Comparison of ENCODE assay signal across 8 cellular contexts in the genomic region with DNA sequence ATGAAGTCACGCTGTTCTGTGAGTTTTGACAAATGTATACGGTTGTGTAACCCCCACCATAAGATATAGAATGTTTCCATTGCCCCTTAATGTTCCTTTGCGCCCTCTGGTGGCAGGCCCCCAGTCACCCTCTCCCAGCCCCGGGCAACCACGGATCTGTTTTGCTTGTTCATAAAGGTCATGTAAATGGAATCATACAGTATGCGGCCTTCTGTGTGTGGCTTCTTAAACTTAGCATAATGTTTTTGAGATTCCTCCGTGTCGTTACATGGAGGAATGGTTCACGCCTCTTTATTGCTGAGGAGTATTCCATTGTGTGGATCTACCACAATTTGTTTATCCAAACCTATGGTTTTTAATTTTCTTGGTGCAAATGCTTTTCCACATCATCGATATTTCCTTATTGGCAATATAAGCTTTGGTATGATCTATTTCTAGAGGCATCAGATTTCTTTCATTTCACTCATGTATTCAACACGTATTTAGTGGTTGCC. TPM values are rescaled to one million over a fixed set of nuclear protein-coding genes. Genes with fewer than 3 reads are reported as not detected.
DNase-seq lines count a peak whose midpoint lies in the region; ATAC-seq, FAIRE-seq and TF ChIP-seq lines count a peak whose summit lies in the region.

No MANE protein-coding gene starts in this region.

- H3K27ac ChIP-seq in SU-DHL-6 (ENCODE audit: low read depth, low read length) (no peak overlapping the region), heart left ventricle (no peak overlapping the region), small intestine (ENCODE audit: low read depth in 1 of 2, low read length in 1 of 2) (no peak overlapping the region)

- peak; percentile 62 for ATAC-seq in GM18907 (IDR thresholded peaks at IDR 0.05; ENCODE audit: unreplicated experiment)
- peak; percentile 61 to 85 (median 78) for ATAC-seq in heart left ventricle

- no peak overlapping the region for H3K4me3 Mint-ChIP-seq in activated naive CD4-positive, alpha-beta T cell treated with anti-CD3 and anti-CD28 coated beads, Interleukin-2, amount 50 U/mL, for 24 hours

- no peaks in the 10 kb centered on the region for H3K9me3 ChIP-seq in SU-DHL-6 (ENCODE audit: insufficient read depth, low read length)
- H3K9me3 ChIP-seq in heart left ventricle: no peaks in the 10 kb centered on the region
- no peaks in the 10 kb centered on the region for H3K9me3 ChIP-seq in small intestine (ENCODE audit: control insufficient read depth, low read depth)

- H3K4me1 ChIP-seq in heart left ventricle (peaks cover 0 to 4% (median 0%) of the 10 kb centered on the region in 12 donors), small intestine (ENCODE audit: control insufficient read depth in 2 of 2, insufficient read depth in 1 of 2, low read depth in 1 of 2, low read length in 1 of 2) (no peaks in the 10 kb centered on the region)

- intact Hi-C loops in heart left ventricle (cut with DNase I): loop anchor here in 8 of 10 donors (1.0 to 5.0 kb wide), 3 partner anchors 177 to 178 kb away; a partner anchor contains a TSS

- H3K36me3 Mint-ChIP-seq in activated naive CD4-positive, alpha-beta T cell treated with anti-CD3 and anti-CD28 coated beads, Interleukin-2, amount 50 U/mL, for 24 hours: no peaks in the 10 kb centered on the region

- no peaks in the 10 kb centered on the region for H3K9me3 Mint-ChIP-seq in activated naive CD4-positive, alpha-beta T cell treated with anti-CD3 and anti-CD28 coated beads, Interleukin-2, amount 50 U/mL, for 24 hours

- peak overlapping the region; percentile 49 for H3K27ac Mint-ChIP-seq in activated naive CD4-positive, alpha-beta T cell treated with anti-CD3 and anti-CD28 coated beads, Interleukin-2, amount 50 U/mL, for 24 hours

- H3K4me3 ChIP-seq in AG10803 (ENCODE audit: low read length) (no peak overlapping the region), SU-DHL-6 (ENCODE audit: insufficient read depth, low read length, poor library complexity, severe bottlenecking) (no peak overlapping the region), heart left ventricle (no peak overlapping the region), small intestine (ENCODE audit: low read depth in 1 of 2, low read length in 2 of 2) (no peak overlapping the region)

- WGBS in heart left ventricle, 4 donors: 46 to 54% (median 49%) methylated on average over 11 of the region's 11 CpGs
- 33 to 49% (median 46%) methylated on average over 11 of the region's 11 CpGs for WGBS in small intestine, 3 donors

- no peaks in the 10 kb centered on the region for H3F3A ChIP-seq in SU-DHL-6 (ENCODE audit: insufficient read depth)

- H3K4me2 ChIP-seq in SU-DHL-6 (ENCODE audit: low read depth, low read length, poor library complexity, severe bottlenecking): no peak overlapping the region

- no peak overlapping the region for H2AFZ ChIP-seq in SU-DHL-6 (ENCODE audit: low read depth, low read length, severe bottlenecking)

- TF ChIP-seq CTCF in AG10803 (conservative IDR thresholded peaks at IDR 0.05; ENCODE audit: low read length): peak; percentile 72
- TF ChIP-seq CTCF in SU-DHL-6 (IDR thresholded peaks at IDR 0.05; ENCODE audit: insufficient read depth, low read length, poor library complexity, severe bottlenecking): peak; percentile 97
- TF ChIP-seq CTCF in heart left ventricle (IDR thresholded peaks at IDR 0.05): peak; percentile 76 to 92 (median 86)

- no peaks in the 10 kb centered on the region for H3K9me2 ChIP-seq in SU-DHL-6 (replicated peaks; ENCODE audit: insufficient read depth, low read length)

- DNase-seq in AG10803 (ENCODE audit: low read depth) (peak; percentile 26), KBM-7 (peak; percentile 85), heart left ventricle (peak; percentile 52 to 87 (median 70)), small intestine (peak; percentile 56), inferior parietal cortex (ENCODE audit: extremely low spot score) (no peak)

- H4K20me1 ChIP-seq in SU-DHL-6 (ENCODE audit: low read depth, low read length): no peaks in the 10 kb centered on the region

- H3K27me3 Mint-ChIP-seq in activated naive CD4-positive, alpha-beta T cell treated with anti-CD3 and anti-CD28 coated beads, Interleukin-2, amount 50 U/mL, for 24 hours: no peaks in the 10 kb centered on the region

- H3K36me3 ChIP-seq in SU-DHL-6 (ENCODE audit: low read length) (no peaks in the 10 kb centered on the region), heart left ventricle (peaks cover 0 to 23% (median 0%) of the 10 kb centered on the region in 9 donors), small intestine (ENCODE audit: control insufficient read depth in 2 of 2, insufficient read depth in 2 of 2, low read length in 2 of 2) (no peaks in the 10 kb centered on the region)

- in situ Hi-C loops in KBM-7 (cut with MboI; ENCODE audit: low pct_unique_long_range_greater_than_20kb, low sequenced_read_pairs): loop anchor here (25.0 kb wide), 1 partner anchor 173 kb away; a partner anchor contains a TSS

- no peak for FAIRE-seq in small intestine (lab: Jason Lieb, UNC)

- no peaks in the 10 kb centered on the region for H3K79me2 ChIP-seq in SU-DHL-6 (ENCODE audit: insufficient read depth, low read length)

- H3K27me3 ChIP-seq in SU-DHL-6 (ENCODE audit: low read length) (no peaks in the 10 kb centered on the region), heart left ventricle (no peaks in the 10 kb centered on the region), small intestine (ENCODE audit: control insufficient read depth in 2 of 2, insufficient read depth in 2 of 2, low read length in 2 of 2) (no peaks in the 10 kb centered on the region)

- H3K9ac ChIP-seq in SU-DHL-6 (ENCODE audit: low read length): no peak overlapping the region

- no peak for TF ChIP-seq POLR2A in heart left ventricle (IDR thresholded peaks at IDR 0.05)

- H3K4me1 Mint-ChIP-seq in activated naive CD4-positive, alpha-beta T cell treated with anti-CD3 and anti-CD28 coated beads, Interleukin-2, amount 50 U/mL, for 24 hours: no peaks in the 10 kb centered on the region

RNA-seq across cellular contexts. Expression of a gene that starts 28.4 kb away (rescaled TPM):
- total RNA-seq in heart left ventricle: 10 to 100 TPM; 15.2 to 50.0 (median 44.3) TPM
- polyA plus RNA-seq in heart left ventricle: 10 to 100 TPM; 16.9 to 35.7 TPM
- polyA plus RNA-seq in small intestine: 10 to 100 TPM in 2 of 3 donors, 1 to 10 TPM in 1; 8.3 to 30.3 (median 13.8) TPM
